Comparison of ENCODE assay signal across 19 cellular contexts in genomic region chr9:138044485-138045383, GRCh38.
DNase-seq lines count a peak whose midpoint lies in the region; ATAC-seq and TF ChIP-seq lines count a peak whose summit lies in the region.
"Had no signal": no experiment of that assay in that cellular context is flagged by ENCODE, and none has a peak within 500 bp of the region (broad histone marks: within the 10 kb centered on the region; RNA-seq: fewer than 3 reads in every experiment).

No MANE protein-coding gene starts in this region.

- no peak overlapping the region for H3K4me3 ChIP-seq in breast epithelium
- no peak overlapping the region for H3K4me3 ChIP-seq in mammary epithelial cell (replicated peaks in 1 of 3; ENCODE audit: insufficient read depth in 1 of 3, low read depth in 2 of 3, low read length in 3 of 3)
- H3K4me3 ChIP-seq: body of pancreas, GM12878, heart left ventricle, smooth muscle cell, uterus had no signal

- H3K27ac ChIP-seq in breast epithelium (no peak overlapping the region), mammary epithelial cell (ENCODE audit: insufficient read depth, low read depth, low read length) (no peak overlapping the region)
- H3K27ac ChIP-seq: body of pancreas, heart left ventricle, uterus, VCaP had no signal

- H3K4me2 ChIP-seq in mammary epithelial cell (ENCODE audit: insufficient read depth, low read depth, low read length) = no peak overlapping the region
- H3K4me2 ChIP-seq: smooth muscle cell had no signal

- intact Hi-C loops in breast epithelium (cut with DNase I; ENCODE audit: low total_unique reads) (no loop called here), mammary epithelial cell (cut with micrococcal nuclease) (no loop called here)

- H3K9ac ChIP-seq in mammary epithelial cell (ENCODE audit: insufficient read depth, low read length) = no peak overlapping the region

- BruUV-seq in mammary epithelial cell (replicated peaks; lab: Mats Ljungman, UMichigan) = no TSS peak

- no peak for TF ChIP-seq POLR2A in breast epithelium (IDR thresholded peaks at IDR 0.05)

- no peaks in the 10 kb centered on the region for H3K36me3 ChIP-seq in breast epithelium
- H3K36me3 ChIP-seq in mammary epithelial cell (ENCODE audit: insufficient read depth, low read length) = no peaks in the 10 kb centered on the region
- H3K36me3 ChIP-seq: heart left ventricle, uterus had no signal

- no peak overlapping the region for H2AFZ ChIP-seq in mammary epithelial cell (ENCODE audit: low read depth, low read length)

- in situ Hi-C loops in mammary epithelial cell (cut with MboI; ENCODE audit: low sequenced_read_pairs in 2 of 2) = no loop called here

- H3K4me1 ChIP-seq in breast epithelium (no peaks in the 10 kb centered on the region), mammary epithelial cell (ENCODE audit: insufficient read depth, low read length) (no peaks in the 10 kb centered on the region)
- H3K4me1 ChIP-seq: body of pancreas, heart left ventricle, uterus had no signal

- no peaks in the 10 kb centered on the region for H3K79me2 ChIP-seq in mammary epithelial cell (ENCODE audit: insufficient read depth, low read length)

- H4K20me1 ChIP-seq in mammary epithelial cell (ENCODE audit: insufficient read depth, low read length) = no peaks in the 10 kb centered on the region

- DNase-seq in breast epithelium (ENCODE audit: low spot score in 2 of 2) (peak; percentile 8 to 47), mammary epithelial cell (no peak), ecto neural progenitor cell (ENCODE audit: low spot score) (peak; percentile 32), occipital lobe (lab: John Stamatoyannopoulos, UW) (peak; percentile 40), SW 1271 (lab: John Stamatoyannopoulos, UW) (no peak), DMS114 treated with DMSO at 0.1 percent for 48 hours (lab: John Stamatoyannopoulos, UW; ENCODE audit: unreplicated experiment) (no peak), T1000 (lab: John Stamatoyannopoulos, UW) (no peak)
- DNase-seq: KBM-7, kidney, NCI-H1092, T-cell, uterus had no signal

- 81% methylated on average over 14 of the region's 18 CpGs for WGBS in mammary epithelial cell (ENCODE audit: low coverage, missing lambda C conversion rate)

- H3K9me3 ChIP-seq in breast epithelium = no peaks in the 10 kb centered on the region
- peaks cover 21% of the 10 kb centered on the region for H3K9me3 ChIP-seq in mammary epithelial cell (replicated peaks; ENCODE audit: insufficient read depth, low read length)
- H3K9me3 ChIP-seq: body of pancreas, heart left ventricle, uterus had no signal

- H3K27me3 ChIP-seq in breast epithelium (no peaks in the 10 kb centered on the region), mammary epithelial cell (ENCODE audit: insufficient read depth, low read length) (no peaks in the 10 kb centered on the region)
- H3K27me3 ChIP-seq: body of pancreas, uterus had no signal

- no peak for ATAC-seq in HG03520 (IDR thresholded peaks at IDR 0.05; ENCODE audit: unreplicated experiment)
- ATAC-seq: body of pancreas; GM12878; heart left ventricle; stimulated activated effector memory CD8-positive, alpha-beta T cell treated with anti-CD3 and anti-CD28 coated beads, Interleukin-12 subunit alpha, Interleukin-12 subunit beta, amount 100 ng/mL, for 72 hours; T-cell had no signal

- CTCF ChIA-PET in mammary epithelial cell (lab: Charles Lee; ENCODE audit: low non-redundant PET) = no interaction called here

- dilution Hi-C loops in mammary epithelial cell (cut with HindIII; ENCODE audit: low sequenced_read_pairs) = loop anchor here (5.0 kb wide), 1 partner anchor 33 kb away; no protein-coding TSS in a partner anchor

- TF ChIP-seq CTCF in breast epithelium (IDR thresholded peaks at IDR 0.05) (no peak), mammary epithelial cell (conservative IDR thresholded peaks at IDR 0.05 in 1 of 2, IDR thresholded peaks at IDR 0.05 in 1 of 2; ENCODE audit: extremely low read depth in 1 of 2, insufficient read depth in 1 of 2, low read depth in 1 of 2, low read length in 2 of 2) (no peak)

Comparison
In these comparisons a context has a peak if more than half of its experiments do, and no peak if none do; other contexts are left out.
1. DNase-seq: peak in breast epithelium (2 of 2), ecto neural progenitor cell (single experiment) and occipital lobe (single experiment); none in mammary epithelial cell (single experiment), SW 1271 (0 of 2), DMS114 treated with DMSO at 0.1 percent for 48 hours (single experiment) and T1000 (single experiment).